29 cellular contexts compared by ENCODE assay signal in the genomic region with DNA sequence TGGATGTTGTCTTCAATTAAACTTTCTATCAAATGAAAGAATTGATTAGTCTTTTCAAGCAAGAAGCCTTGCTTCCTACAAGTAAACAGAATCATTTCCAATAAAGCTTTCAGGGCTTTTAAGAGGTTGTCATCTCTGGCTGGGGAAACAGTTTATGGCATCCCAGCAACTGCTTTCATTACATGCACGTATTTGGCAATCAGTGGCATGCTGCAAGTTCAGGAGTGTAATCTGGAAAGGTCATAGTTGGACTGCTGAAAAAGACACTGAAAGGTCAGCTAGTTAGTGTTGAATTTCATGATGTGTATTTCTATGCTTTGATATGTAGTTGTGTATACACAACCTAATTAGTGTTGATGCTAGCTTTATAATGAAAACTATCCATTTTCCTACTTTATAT.
"Had no signal": no experiment of that assay in that cellular context is flagged by ENCODE, and none has a peak within 500 bp of the region (broad histone marks: within the 10 kb centered on the region; RNA-seq: fewer than 3 reads in every experiment).

No MANE protein-coding gene starts in this region.

- H3K27ac ChIP-seq: left lung, pancreas, prostate gland, right lobe of liver, stomach, testis, thyroid gland, transverse colon, upper lobe of left lung, vagina had no signal

- H3K9me3 Mint-ChIP-seq: natural killer cell treated with Interleukin-12 subunit alpha and Interleukin-12 subunit beta and Interleukin-15 and Interleukin-18, amount 100 ng/mL, for 72 hours; neural crest cell; stimulated activated naive B cell treated with anti-CD40 and anti-IgM and Interleukin-4, amounts not matched to agents 10 μg/mL and 1 μg/mL and 100 μg/mL, for 72 hours had no signal

- H3K4me3 ChIP-seq: left lung, lung, mucosa of descending colon, pancreas, prostate gland, right lobe of liver, stomach, testis, thyroid gland, transverse colon, upper lobe of left lung, vagina had no signal

- H3K27me3 ChIP-seq: left lung, pancreas, right lobe of liver, stomach, testis, thyroid gland, transverse colon, upper lobe of left lung, vagina had no signal

- ATAC-seq: left colon; left lung; mucosa of descending colon; naive thymus-derived CD4-positive, alpha-beta T cell; natural killer cell treated with Interleukin-12 subunit alpha and Interleukin-12 subunit beta and Interleukin-15 and Interleukin-18, amount 100 ng/mL, for 72 hours; pancreas; right lobe of liver; stimulated activated naive B cell treated with anti-CD40 and anti-IgM and Interleukin-4, amounts not matched to agents 10 μg/mL and 1 μg/mL and 100 μg/mL, for 72 hours; stimulated activated naive CD8-positive, alpha-beta T cell treated with anti-CD3 and anti-CD28 coated beads, Interleukin-15, Interleukin-2, amounts not matched to agents 100 U/mL and 50 U/mL, for 24 hours had no signal

- H3K9me3 ChIP-seq: left lung, mucosa of descending colon, pancreas, prostate gland, right lobe of liver, stomach, testis, thyroid gland, transverse colon, upper lobe of left lung, vagina had no signal

- H3K4me1 Mint-ChIP-seq: naive thymus-derived CD4-positive, alpha-beta T cell; neural crest cell; stimulated activated naive B cell treated with anti-CD40 and anti-IgM and Interleukin-4, amounts not matched to agents 10 μg/mL and 1 μg/mL and 100 μg/mL, for 72 hours had no signal

- H3K27me3 Mint-ChIP-seq: naive thymus-derived CD4-positive, alpha-beta T cell; natural killer cell treated with Interleukin-12 subunit alpha and Interleukin-12 subunit beta and Interleukin-15 and Interleukin-18, amount 100 ng/mL, for 72 hours; stimulated activated naive B cell treated with anti-CD40 and anti-IgM and Interleukin-4, amounts not matched to agents 10 μg/mL and 1 μg/mL and 100 μg/mL, for 72 hours had no signal

- H3K4me3 Mint-ChIP-seq: naive thymus-derived CD4-positive, alpha-beta T cell; natural killer cell treated with Interleukin-12 subunit alpha and Interleukin-12 subunit beta and Interleukin-15 and Interleukin-18, amount 100 ng/mL, for 72 hours; neural crest cell; stimulated activated naive B cell treated with anti-CD40 and anti-IgM and Interleukin-4, amounts not matched to agents 10 μg/mL and 1 μg/mL and 100 μg/mL, for 72 hours had no signal

- H3K4me1 ChIP-seq: left lung, pancreas, prostate gland, right lobe of liver, stomach, testis, thyroid gland, transverse colon, upper lobe of left lung, vagina had no signal

- FAIRE-seq: keratinocyte, pancreas had no signal

- H3K36me3 ChIP-seq: left lung, pancreas, prostate gland, right lobe of liver, stomach, thyroid gland, transverse colon, upper lobe of left lung, vagina had no signal

- DNase-seq: hippocampal formation; kidney glomerular epithelial cell; left colon; left lung; midbrain; mucosa of descending colon; naive thymus-derived CD4-positive, alpha-beta T cell; nucleus accumbens; pancreas; posterior cingulate gyrus; retina; right lobe of liver; stimulated activated CD4-positive, alpha-beta T cell treated with anti-CD3 and anti-CD28 coated beads, Interleukin-12 subunit alpha, Interleukin-12 subunit beta, amount 100 ng/mL, for 4 hours; stimulated activated CD4-positive, alpha-beta T cell treated with anti-CD3 and anti-CD28 coated beads, Interleukin-15, amount 100 ng/mL, for 24 hours; stimulated activated CD4-positive, alpha-beta T cell treated with anti-CD3 and anti-CD28 coated beads, Interleukin-2, amount 100 ng/mL, for 24 hours; stimulated activated CD4-positive, alpha-beta T cell treated with anti-CD3 and anti-CD28 coated beads, Interleukin-4, amount 100 ng/mL, for 1 hour; stimulated activated naive B cell treated with anti-CD40 and anti-IgM and Interleukin-4, amounts not matched to agents 10 μg/mL and 1 μg/mL and 100 μg/mL, for 72 hours; stimulated activated naive CD8-positive, alpha-beta T cell treated with anti-CD3 and anti-CD28 coated beads, Interleukin-15, Interleukin-2, amounts not matched to agents 100 U/mL and 50 U/mL, for 24 hours; stomach; testis; thyroid gland; transverse colon; upper lobe of left lung had no signal

- H3K27ac Mint-ChIP-seq: naive thymus-derived CD4-positive, alpha-beta T cell; natural killer cell treated with Interleukin-12 subunit alpha and Interleukin-12 subunit beta and Interleukin-15 and Interleukin-18, amount 100 ng/mL, for 72 hours; stimulated activated naive B cell treated with anti-CD40 and anti-IgM and Interleukin-4, amounts not matched to agents 10 μg/mL and 1 μg/mL and 100 μg/mL, for 72 hours had no signal

- H3K36me3 Mint-ChIP-seq: naive thymus-derived CD4-positive, alpha-beta T cell; natural killer cell treated with Interleukin-12 subunit alpha and Interleukin-12 subunit beta and Interleukin-15 and Interleukin-18, amount 100 ng/mL, for 72 hours; stimulated activated naive B cell treated with anti-CD40 and anti-IgM and Interleukin-4, amounts not matched to agents 10 μg/mL and 1 μg/mL and 100 μg/mL, for 72 hours had no signal
